18 cellular contexts compared by ENCODE assay signal in genomic region chr15:25728816-25729215, GRCh38.
A peak's percentile ranks its signal among the peaks of the same experiment; 100 is the strongest.
DNase-seq lines count a peak whose midpoint lies in the region; ATAC-seq and TF ChIP-seq lines count a peak whose summit lies in the region.
"Had no signal": no experiment of that assay in that cellular context is flagged by ENCODE, and none has a peak within 500 bp of the region (broad histone marks: within the 10 kb centered on the region; RNA-seq: fewer than 3 reads in every experiment).

No MANE protein-coding gene starts in this region.

- no peak for TF ChIP-seq POLR2A in esophagus muscularis mucosa (IDR thresholded peaks at IDR 0.05; ENCODE audit: low read depth)
- TF ChIP-seq POLR2A in sigmoid colon (IDR thresholded peaks at IDR 0.05): no peak
- TF ChIP-seq POLR2A in vagina (IDR thresholded peaks at IDR 0.05): no peak

- H3K9me3 ChIP-seq in esophagus muscularis mucosa (no peaks in the 10 kb centered on the region), sigmoid colon (no peaks in the 10 kb centered on the region), vagina (no peaks in the 10 kb centered on the region)
- H3K9me3 ChIP-seq: BE2C had no signal

- H3K27me3 Mint-ChIP-seq in natural killer cell (ENCODE audit: low read depth in 2 of 2): no peaks in the 10 kb centered on the region
- no peaks in the 10 kb centered on the region for H3K27me3 Mint-ChIP-seq in natural killer cell treated with Interleukin-12 subunit alpha and Interleukin-12 subunit beta and Interleukin-15 and Interleukin-18, amount 100 ng/mL, for 72 hours

- TF ChIP-seq CTCF in natural killer cell (IDR thresholded peaks at IDR 0.05) (no peak), esophagus muscularis mucosa (IDR thresholded peaks at IDR 0.05) (no peak), sigmoid colon (IDR thresholded peaks at IDR 0.05) (no peak), vagina (IDR thresholded peaks at IDR 0.05) (no peak)

- peaks cover 38 to 46% of the 10 kb centered on the region in 2 donors for H3K4me1 Mint-ChIP-seq in natural killer cell
- H3K4me1 Mint-ChIP-seq in natural killer cell treated with Interleukin-12 subunit alpha and Interleukin-12 subunit beta and Interleukin-15 and Interleukin-18, amount 100 ng/mL, for 72 hours (ENCODE audit: low read depth in 2 of 2): peaks cover 14 to 26% of the 10 kb centered on the region in 2 donors

- no peaks in the 10 kb centered on the region for H3K9me3 Mint-ChIP-seq in natural killer cell
- no peaks in the 10 kb centered on the region for H3K9me3 Mint-ChIP-seq in natural killer cell treated with Interleukin-12 subunit alpha and Interleukin-12 subunit beta and Interleukin-15 and Interleukin-18, amount 100 ng/mL, for 72 hours

- H3K4me1 ChIP-seq in esophagus muscularis mucosa (peaks cover 0 to 11% (median 9%) of the 10 kb centered on the region in 4 donors), sigmoid colon (no peaks in the 10 kb centered on the region), vagina (no peaks in the 10 kb centered on the region)
- H3K4me1 ChIP-seq: BE2C had no signal

- no peak overlapping the region for H3K4me3 ChIP-seq in esophagus muscularis mucosa
- H3K4me3 ChIP-seq in sigmoid colon: no peak overlapping the region
- H3K4me3 ChIP-seq in vagina: no peak overlapping the region

- ATAC-seq in natural killer cell (no peak), HG03439 (IDR thresholded peaks at IDR 0.05; ENCODE audit: unreplicated experiment) (no peak)
- no peak for ATAC-seq in natural killer cell treated with Interleukin-12 subunit alpha and Interleukin-12 subunit beta and Interleukin-15 and Interleukin-18, amount 100 ng/mL, for 72 hours

- H3K36me3 ChIP-seq in esophagus muscularis mucosa (peaks cover 0 to 30% (median 16%) of the 10 kb centered on the region in 4 donors), sigmoid colon (peaks cover 0 to 4% (median 0%) of the 10 kb centered on the region in 4 donors), vagina (no peaks in the 10 kb centered on the region)
- H3K36me3 ChIP-seq: BE2C had no signal

- H3K4me3 Mint-ChIP-seq in natural killer cell: no peak overlapping the region
- no peak overlapping the region for H3K4me3 Mint-ChIP-seq in natural killer cell treated with Interleukin-12 subunit alpha and Interleukin-12 subunit beta and Interleukin-15 and Interleukin-18, amount 100 ng/mL, for 72 hours

- TF ChIP-seq EP300 in esophagus muscularis mucosa (IDR thresholded peaks at IDR 0.05) (no peak), sigmoid colon (IDR thresholded peaks at IDR 0.05) (no peak)

- no peaks in the 10 kb centered on the region for H3K36me3 Mint-ChIP-seq in natural killer cell
- H3K36me3 Mint-ChIP-seq in natural killer cell treated with Interleukin-12 subunit alpha and Interleukin-12 subunit beta and Interleukin-15 and Interleukin-18, amount 100 ng/mL, for 72 hours: no peaks in the 10 kb centered on the region

- H3K27me3 ChIP-seq in esophagus muscularis mucosa (no peaks in the 10 kb centered on the region), sigmoid colon (no peaks in the 10 kb centered on the region), vagina (no peaks in the 10 kb centered on the region)
- H3K27me3 ChIP-seq: BE2C had no signal

- 87% methylated on average over 15 of the region's 15 CpGs for WGBS in esophagus muscularis mucosa
- 87% methylated on average over 15 of the region's 15 CpGs for WGBS in sigmoid colon, 2 donors

- intact Hi-C loops in natural killer cell (cut with micrococcal nuclease): no loop called here
- intact Hi-C loops in esophagus muscularis mucosa (cut with DNase I): no loop called here
- intact Hi-C loops in sigmoid colon (cut with DNase I): no loop called here
- intact Hi-C loops in vagina (cut with DNase I): no loop called here

- H3K27ac ChIP-seq in esophagus muscularis mucosa (replicated peaks in 1 of 4) (no peak overlapping the region), sigmoid colon (no peak overlapping the region), vagina (no peak overlapping the region)

- DNase-seq in natural killer cell (no peak), esophagus muscularis mucosa (ENCODE audit: extremely low spot score) (peak; percentile 53), sigmoid colon (peak; percentile 29), vagina (ENCODE audit: extremely low spot score in 2 of 2) (peak; percentile 58 to 65), UCSD-AML1 (lab: John Stamatoyannopoulos, UW; ENCODE audit: unreplicated experiment) (no peak)
- DNase-seq in natural killer cell treated with Interleukin-12 subunit alpha and Interleukin-12 subunit beta and Interleukin-15 and Interleukin-18, amount 100 ng/mL, for 72 hours (ENCODE audit: low spot score): no peak
- DNase-seq: BE2C, DMS53, EL, GF-D8, Kasumi-1, NCI-H1694, NCI-H2081, NCI-H2171, NCI-H345, NCI-H524 treated with DMSO at 0.1 percent for 48 hours, OCI-M1 had no signal

- H3K27ac Mint-ChIP-seq in natural killer cell: peak overlapping the region; percentile 77 to 88
- peak overlapping the region in 1 of 2 donors; percentile 71 for H3K27ac Mint-ChIP-seq in natural killer cell treated with Interleukin-12 subunit alpha and Interleukin-12 subunit beta and Interleukin-15 and Interleukin-18, amount 100 ng/mL, for 72 hours

Comparison
In these comparisons a context has a peak if more than half of its experiments do, and no peak if none do; other contexts are left out.
1. DNase-seq: peak in esophagus muscularis mucosa (single experiment), sigmoid colon (single experiment) and vagina (2 of 2); none in natural killer cell (single experiment), natural killer cell treated with Interleukin-12 subunit alpha and Interleukin-12 subunit beta and Interleukin-15 and Interleukin-18, amount 100 ng/mL, for 72 hours (single experiment) and UCSD-AML1 (single experiment).